20 cellular contexts compared by ENCODE assay signal in the genomic region with DNA sequence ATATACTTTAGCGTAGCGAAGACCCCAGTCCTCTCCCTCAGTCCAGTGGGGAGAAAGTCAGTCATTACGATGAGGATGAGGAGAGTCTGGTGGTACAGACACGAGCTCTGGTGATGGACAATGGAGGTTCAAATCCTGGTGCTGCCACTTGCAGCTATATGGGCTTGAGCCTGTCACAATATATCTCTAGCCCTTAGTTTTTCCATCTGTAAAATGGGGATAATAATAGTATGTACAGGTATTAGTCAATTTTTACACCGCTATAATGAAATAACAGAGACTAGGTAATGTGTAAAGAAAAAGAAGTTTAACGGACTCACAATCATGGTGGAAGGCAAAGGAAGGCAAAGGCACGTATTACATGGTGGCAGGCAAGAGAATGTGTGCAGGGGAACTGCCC.
DNase-seq lines count a peak whose midpoint lies in the region; ATAC-seq, FAIRE-seq and TF ChIP-seq lines count a peak whose summit lies in the region.
"Had no signal": no experiment of that assay in that cellular context is flagged by ENCODE, and none has a peak within 500 bp of the region (broad histone marks: within the 10 kb centered on the region; RNA-seq: fewer than 3 reads in every experiment).

No MANE protein-coding gene starts in this region.

- H3K27ac ChIP-seq in mammary epithelial cell (ENCODE audit: insufficient read depth, low read depth, low read length), result no peak overlapping the region
- H3K27ac ChIP-seq in kidney (ENCODE audit: low read depth in 2 of 2, low read length in 2 of 2), result no peak overlapping the region
- H3K27ac ChIP-seq in transverse colon, result no peak overlapping the region
- H3K27ac ChIP-seq: KMS-11 had no signal

- in situ Hi-C loops in mammary epithelial cell (cut with MboI; ENCODE audit: low sequenced_read_pairs in 2 of 2) (no loop called here), transverse colon (cut with MboI; ENCODE audit: low pct_ligation_motif_present in 1 of 4, low pct_unique_long_range_greater_than_20kb in 1 of 4, low sequenced_read_pairs in 3 of 4) (loop anchor here in 1 of 4 donors (25.0 kb wide), 1 partner anchor 245 kb away; a partner anchor contains a TSS)

- TF ChIP-seq EP300 in transverse colon (IDR thresholded peaks at IDR 0.05; ENCODE audit: low read depth), result no peak

- dilution Hi-C loops in mammary epithelial cell (cut with HindIII; ENCODE audit: low sequenced_read_pairs), result no loop called here

- H3K27me3 ChIP-seq in mammary epithelial cell (ENCODE audit: insufficient read depth, low read length), result no peaks in the 10 kb centered on the region
- no peaks in the 10 kb centered on the region for H3K27me3 ChIP-seq in transverse colon

- H3K27ac Mint-ChIP-seq in MCF 10A (ENCODE audit: low read depth, unreplicated experiment) (peak overlapping the region; percentile 14), IgD-negative memory B cell (peak overlapping the region in 2 of 3 donors; percentile 48 to 89), immature natural killer cell (peak overlapping the region in 5 of 6 donors; percentile 12 to 68 (median 45))
- peak overlapping the region; percentile 94 for H3K27ac Mint-ChIP-seq in stimulated activated memory B cell treated with anti-CD40 and anti-IgM and Interleukin-4, amounts not matched to agents 10 μg/mL and 1 μg/mL and 100 μg/mL, for 72 hours
- H3K27ac Mint-ChIP-seq: CD14-positive monocyte had no signal

- H3K36me3 Mint-ChIP-seq in MCF 10A (ENCODE audit: insufficient read depth, unreplicated experiment) (peaks cover 7% of the 10 kb centered on the region), IgD-negative memory B cell (no peaks in the 10 kb centered on the region), immature natural killer cell (no peaks in the 10 kb centered on the region)
- peaks cover 9% of the 10 kb centered on the region for H3K36me3 Mint-ChIP-seq in stimulated activated memory B cell treated with anti-CD40 and anti-IgM and Interleukin-4, amounts not matched to agents 10 μg/mL and 1 μg/mL and 100 μg/mL, for 72 hours

- H3K4me3 Mint-ChIP-seq in MCF 10A (ENCODE audit: unreplicated experiment) (no peak overlapping the region), IgD-negative memory B cell (peak overlapping the region in 2 of 4 donors; percentile 9 to 30), immature natural killer cell (no peak overlapping the region)
- no peak overlapping the region for H3K4me3 Mint-ChIP-seq in stimulated activated memory B cell treated with anti-CD40 and anti-IgM and Interleukin-4, amounts not matched to agents 10 μg/mL and 1 μg/mL and 100 μg/mL, for 72 hours
- H3K4me3 Mint-ChIP-seq: CD14-positive monocyte had no signal

- intact Hi-C loops in MCF 10A (cut with micrococcal nuclease) (no loop called here), mammary epithelial cell (cut with micrococcal nuclease) (no loop called here), kidney (cut with DNase I) (no loop called here), transverse colon (cut with DNase I; ENCODE audit: low total_unique reads) (no loop called here)

- no peaks in the 10 kb centered on the region for H3K36me3 ChIP-seq in mammary epithelial cell (ENCODE audit: insufficient read depth, low read length)
- H3K36me3 ChIP-seq in kidney (ENCODE audit: control insufficient read depth in 1 of 2, insufficient read depth in 2 of 2, low read length in 2 of 2), result no peaks in the 10 kb centered on the region
- no peaks in the 10 kb centered on the region for H3K36me3 ChIP-seq in transverse colon

- no peak for DNase-seq in MCF 10A (ENCODE audit: unreplicated experiment)
- no peak for DNase-seq in mammary epithelial cell
- DNase-seq in immature natural killer cell, result no peak
- DNase-seq in kidney, result no peak
- DNase-seq in transverse colon, result no peak
- no peak for DNase-seq in NCI-H1417 treated with DMSO at 0.1 percent for 48 hours (lab: John Stamatoyannopoulos, UW)
- DNase-seq: NCI-H1105, NCI-H1694, NCI-H2081, NCI-H2171, NCI-H345, NCI-H524, NCI-H774, Right ventricle myocardium superior had no signal

- POLR2A ChIA-PET in MCF 10A (lab: Yijun Ruan, JAX), result interaction anchor here (1.2 to 2.5 kb wide), 2 partner anchors 11 to 33 kb away, joined by 4 to 12 read pairs; no protein-coding TSS in a partner anchor

- H3K9ac ChIP-seq in mammary epithelial cell (ENCODE audit: insufficient read depth, low read length) (no peak overlapping the region), kidney (ENCODE audit: low read length in 2 of 2) (no peak overlapping the region)
- H3K9ac ChIP-seq: KMS-11 had no signal

- no peak for FAIRE-seq in kidney (lab: Jason Lieb, UNC)
- FAIRE-seq: H54, RCC 7860 had no signal

- 89% methylated on average over 6 of the region's 7 CpGs for WGBS in mammary epithelial cell (ENCODE audit: low coverage, missing lambda C conversion rate)
- WGBS in transverse colon (ENCODE audit: low coverage in 1 of 2), 2 donors, result 97 to 99% methylated on average over 7 of the region's 7 CpGs

- no peaks in the 10 kb centered on the region for H4K20me1 ChIP-seq in mammary epithelial cell (ENCODE audit: insufficient read depth, low read length)

- TF ChIP-seq CTCF in MCF 10A (IDR thresholded peaks at IDR 0.05; ENCODE audit: unreplicated experiment) (no peak), mammary epithelial cell (conservative IDR thresholded peaks at IDR 0.05 in 1 of 2, IDR thresholded peaks at IDR 0.05 in 1 of 2; ENCODE audit: extremely low read depth in 1 of 2, insufficient read depth in 1 of 2, low read depth in 1 of 2, low read length in 2 of 2) (no peak), kidney (IDR thresholded peaks at IDR 0.05; ENCODE audit: borderline replicate concordance, extremely low read depth, insufficient read depth) (no peak), transverse colon (IDR thresholded peaks at IDR 0.05) (no peak)

- H3K27me3 Mint-ChIP-seq in MCF 10A (ENCODE audit: insufficient read depth, unreplicated experiment), result no peaks in the 10 kb centered on the region
- H3K27me3 Mint-ChIP-seq in IgD-negative memory B cell, result no peaks in the 10 kb centered on the region
- H3K27me3 Mint-ChIP-seq in immature natural killer cell (ENCODE audit: low read depth in 3 of 3), result peaks cover 6 to 11% (median 6%) of the 10 kb centered on the region in 3 donors
- no peaks in the 10 kb centered on the region for H3K27me3 Mint-ChIP-seq in stimulated activated memory B cell treated with anti-CD40 and anti-IgM and Interleukin-4, amounts not matched to agents 10 μg/mL and 1 μg/mL and 100 μg/mL, for 72 hours

- no peak for TF ChIP-seq POLR2A in transverse colon (IDR thresholded peaks at IDR 0.05)

- H3K9me3 ChIP-seq in mammary epithelial cell (replicated peaks; ENCODE audit: insufficient read depth, low read length) (no peaks in the 10 kb centered on the region), kidney (ENCODE audit: control insufficient read depth in 1 of 2, low read length in 2 of 2) (no peaks in the 10 kb centered on the region), transverse colon (no peaks in the 10 kb centered on the region)

- peaks cover 29% of the 10 kb centered on the region for H3K4me1 ChIP-seq in mammary epithelial cell (ENCODE audit: insufficient read depth, low read length)
- H3K4me1 ChIP-seq in kidney (ENCODE audit: control insufficient read depth in 1 of 2, insufficient read depth in 1 of 2, low read depth in 1 of 2, low read length in 2 of 2), result peaks cover 4 to 27% of the 10 kb centered on the region in 2 donors
- peaks cover 6 to 50% (median 22%) of the 10 kb centered on the region in 4 donors for H3K4me1 ChIP-seq in transverse colon

- BruUV-seq in MCF 10A (replicated peaks; lab: Mats Ljungman, UMichigan), result no TSS peak
- BruUV-seq in mammary epithelial cell (replicated peaks; lab: Mats Ljungman, UMichigan), result no TSS peak

- no peaks in the 10 kb centered on the region for H3K79me2 ChIP-seq in mammary epithelial cell (ENCODE audit: insufficient read depth, low read length)

- CTCF ChIA-PET in MCF 10A (lab: Yijun Ruan, JAX) (interaction anchor here (0.5 to 0.7 kb wide), 3 partner anchors 22 to 219 kb away, joined by 3 read pairs; no protein-coding TSS in a partner anchor), mammary epithelial cell (lab: Charles Lee; ENCODE audit: low non-redundant PET) (no interaction called here)

- H2AFZ ChIP-seq in mammary epithelial cell (ENCODE audit: low read depth, low read length), result no peak overlapping the region

- no peak overlapping the region for H3K4me2 ChIP-seq in mammary epithelial cell (ENCODE audit: insufficient read depth, low read depth, low read length)
- H3K4me2 ChIP-seq: KMS-11 had no signal

- no peak overlapping the region for H3K4me3 ChIP-seq in mammary epithelial cell (replicated peaks in 1 of 3; ENCODE audit: insufficient read depth in 1 of 3, low read depth in 2 of 3, low read length in 3 of 3)
- no peak overlapping the region for H3K4me3 ChIP-seq in kidney (ENCODE audit: low read length in 2 of 2)
- H3K4me3 ChIP-seq in transverse colon, result no peak overlapping the region

- peaks cover 31% of the 10 kb centered on the region for H3K4me1 Mint-ChIP-seq in MCF 10A (ENCODE audit: insufficient read depth, unreplicated experiment)
- H3K4me1 Mint-ChIP-seq in IgD-negative memory B cell, result peaks cover 58 to 63% (median 62%) of the 10 kb centered on the region in 3 donors
- peaks cover 70 to 88% of the 10 kb centered on the region in 2 donors for H3K4me1 Mint-ChIP-seq in immature natural killer cell
- peaks cover 76% of the 10 kb centered on the region for H3K4me1 Mint-ChIP-seq in stimulated activated memory B cell treated with anti-CD40 and anti-IgM and Interleukin-4, amounts not matched to agents 10 μg/mL and 1 μg/mL and 100 μg/mL, for 72 hours

- ATAC-seq in stimulated activated memory B cell treated with anti-CD40 and anti-IgM and Interleukin-4, amounts not matched to agents 10 μg/mL and 1 μg/mL and 100 μg/mL, for 72 hours, result no peak

- no peaks in the 10 kb centered on the region for H3K9me3 Mint-ChIP-seq in MCF 10A (ENCODE audit: unreplicated experiment)
- peaks cover 0 to 7% (median 0%) of the 10 kb centered on the region in 3 donors for H3K9me3 Mint-ChIP-seq in IgD-negative memory B cell
- H3K9me3 Mint-ChIP-seq in immature natural killer cell, result no peaks in the 10 kb centered on the region
- H3K9me3 Mint-ChIP-seq in stimulated activated memory B cell treated with anti-CD40 and anti-IgM and Interleukin-4, amounts not matched to agents 10 μg/mL and 1 μg/mL and 100 μg/mL, for 72 hours, result peaks cover 3% of the 10 kb centered on the region
- H3K9me3 Mint-ChIP-seq: CD14-positive monocyte had no signal

Comparison
In these comparisons a context has a peak if more than half of its experiments do, and no peak if none do; other contexts are left out.
1. H3K27ac Mint-ChIP-seq: peak in every context shown above with its lines; median percentile 94 in stimulated activated memory B cell treated with anti-CD40 and anti-IgM and Interleukin-4, amounts not matched to agents 10 μg/mL and 1 μg/mL and 100 μg/mL, for 72 hours; 68 in IgD-negative memory B cell; 45 in immature natural killer cell; 14 in MCF 10A.